Comparison of ENCODE assay signal across 9 cellular contexts in genomic region chrX:47618923-47619485, GRCh38. TPM values are rescaled to one million over a fixed set of nuclear protein-coding genes. Genes with fewer than 3 reads are reported as not detected.
DNase-seq lines count a peak whose midpoint lies in the region; ATAC-seq and TF ChIP-seq lines count a peak whose summit lies in the region.
"Had no signal": no experiment of that assay in that cellular context is flagged by ENCODE, and none has a peak within 500 bp of the region (broad histone marks: within the 10 kb centered on the region; RNA-seq: fewer than 3 reads in every experiment).

No MANE protein-coding gene starts in this region.

- H4K20me1 ChIP-seq in hepatocyte (ENCODE audit: insufficient read depth, poor library complexity, severe bottlenecking), result no peaks in the 10 kb centered on the region

- H3K4me1 Mint-ChIP-seq in activated CD4-positive, alpha-beta T cell treated with anti-CD3 and anti-CD28 coated beads, Interleukin-2, amount 10 ng/mL, durations not matched to agents 7 days and 5 days, result peaks cover 17% of the 10 kb centered on the region
- H3K4me1 Mint-ChIP-seq in WTC11, result peaks cover 17% of the 10 kb centered on the region
- H3K4me1 Mint-ChIP-seq in stimulated activated effector memory CD8-positive, alpha-beta T cell treated with anti-CD3 and anti-CD28 coated beads, Interleukin-12 subunit alpha, Interleukin-12 subunit beta, amount 100 ng/mL, for 72 hours, result peaks cover 6% of the 10 kb centered on the region

- ATAC-seq in WTC11 (no peak), GM18909 (IDR thresholded peaks at IDR 0.05; ENCODE audit: poor library complexity, unreplicated experiment) (no peak)
- ATAC-seq in stimulated activated effector memory CD8-positive, alpha-beta T cell treated with anti-CD3 and anti-CD28 coated beads, Interleukin-12 subunit alpha, Interleukin-12 subunit beta, amount 100 ng/mL, for 72 hours, result no peak

- H3K9me3 Mint-ChIP-seq in activated CD4-positive, alpha-beta T cell treated with anti-CD3 and anti-CD28 coated beads, Interleukin-2, amount 10 ng/mL, durations not matched to agents 7 days and 5 days, result no peaks in the 10 kb centered on the region
- H3K9me3 Mint-ChIP-seq in WTC11, result no peaks in the 10 kb centered on the region
- no peaks in the 10 kb centered on the region for H3K9me3 Mint-ChIP-seq in stimulated activated effector memory CD8-positive, alpha-beta T cell treated with anti-CD3 and anti-CD28 coated beads, Interleukin-12 subunit alpha, Interleukin-12 subunit beta, amount 100 ng/mL, for 72 hours

- no peaks in the 10 kb centered on the region for H3K36me3 ChIP-seq in hepatocyte (replicated peaks; ENCODE audit: insufficient read depth, low read depth)

- H3K79me2 ChIP-seq in hepatocyte, result no peaks in the 10 kb centered on the region

- CTCF ChIA-PET in activated CD4-positive, alpha-beta T cell treated with anti-CD3 and anti-CD28 coated beads, Interleukin-2, amount 10 ng/mL, durations not matched to agents 7 days and 5 days (lab: Charles Lee), result no interaction called here
- CTCF ChIA-PET in WTC11 (lab: Charles Lee), result interaction anchor here (0.6 kb wide), 1 partner anchor 57 kb away, joined by 3 read pairs; no protein-coding TSS in a partner anchor

- no peaks in the 10 kb centered on the region for H3K9me3 ChIP-seq in hepatocyte (ENCODE audit: low read depth)

- H3K4me3 ChIP-seq in hepatocyte, result no peak overlapping the region
- H3K4me3 ChIP-seq: lung had no signal

- no peak overlapping the region for H3K27ac Mint-ChIP-seq in activated CD4-positive, alpha-beta T cell treated with anti-CD3 and anti-CD28 coated beads, Interleukin-2, amount 10 ng/mL, durations not matched to agents 7 days and 5 days
- no peak overlapping the region for H3K27ac Mint-ChIP-seq in WTC11
- no peak overlapping the region for H3K27ac Mint-ChIP-seq in stimulated activated effector memory CD8-positive, alpha-beta T cell treated with anti-CD3 and anti-CD28 coated beads, Interleukin-12 subunit alpha, Interleukin-12 subunit beta, amount 100 ng/mL, for 72 hours

- H3K36me3 Mint-ChIP-seq in activated CD4-positive, alpha-beta T cell treated with anti-CD3 and anti-CD28 coated beads, Interleukin-2, amount 10 ng/mL, durations not matched to agents 7 days and 5 days (ENCODE audit: low read depth), result no peaks in the 10 kb centered on the region
- no peaks in the 10 kb centered on the region for H3K36me3 Mint-ChIP-seq in WTC11
- H3K36me3 Mint-ChIP-seq in stimulated activated effector memory CD8-positive, alpha-beta T cell treated with anti-CD3 and anti-CD28 coated beads, Interleukin-12 subunit alpha, Interleukin-12 subunit beta, amount 100 ng/mL, for 72 hours, result peaks cover 6% of the 10 kb centered on the region

- H3K27me3 Mint-ChIP-seq in activated CD4-positive, alpha-beta T cell treated with anti-CD3 and anti-CD28 coated beads, Interleukin-2, amount 10 ng/mL, durations not matched to agents 7 days and 5 days, result peaks cover 35% of the 10 kb centered on the region
- H3K27me3 Mint-ChIP-seq in WTC11 (ENCODE audit: low read depth), result peaks cover 36% of the 10 kb centered on the region

- DNase-seq in activated CD4-positive, alpha-beta T cell treated with anti-CD3 and anti-CD28 coated beads, Interleukin-2, amount 10 ng/mL, durations not matched to agents 7 days and 5 days, result no peak
- no peak for DNase-seq in activated CD4-positive, alpha-beta T cell treated with anti-CD3 and anti-CD28 coated beads for 1 hour
- DNase-seq in WTC11 (ENCODE audit: low spot score) (no peak), hepatocyte (ENCODE audit: low spot score) (no peak), amygdala (lab: John Stamatoyannopoulos, UW) (no peak)
- DNase-seq in stimulated activated effector memory CD8-positive, alpha-beta T cell treated with anti-CD3 and anti-CD28 coated beads, Interleukin-12 subunit alpha, Interleukin-12 subunit beta, amount 100 ng/mL, for 72 hours (ENCODE audit: low spot score in 2 of 2), result no peak
- no peak for DNase-seq in NK-92 treated with Interleukin-12 subunit alpha and Interleukin-12 subunit beta, amount 100 ng/mL, for 24 hours (lab: John Stamatoyannopoulos, UW)

- peak overlapping the region; percentile 59 for H3K4me3 Mint-ChIP-seq in activated CD4-positive, alpha-beta T cell treated with anti-CD3 and anti-CD28 coated beads, Interleukin-2, amount 10 ng/mL, durations not matched to agents 7 days and 5 days
- H3K4me3 Mint-ChIP-seq in WTC11, result peak overlapping the region; percentile 56
- H3K4me3 Mint-ChIP-seq in stimulated activated effector memory CD8-positive, alpha-beta T cell treated with anti-CD3 and anti-CD28 coated beads, Interleukin-12 subunit alpha, Interleukin-12 subunit beta, amount 100 ng/mL, for 72 hours, result peak overlapping the region; percentile 56

- POLR2A ChIA-PET in activated CD4-positive, alpha-beta T cell treated with anti-CD3 and anti-CD28 coated beads, Interleukin-2, amount 10 ng/mL, durations not matched to agents 7 days and 5 days (lab: Charles Lee), result no interaction called here
- POLR2A ChIA-PET in WTC11 (lab: Charles Lee), result no interaction called here

- H3K27me3 ChIP-seq in hepatocyte, result no peaks in the 10 kb centered on the region

- no peaks in the 10 kb centered on the region for H3K4me1 ChIP-seq in hepatocyte (ENCODE audit: insufficient read depth)

- WGBS in hepatocyte (ENCODE audit: low lambda C conversion rate, missing lambda C conversion rate), result 59% methylated on average over 30 of the region's 32 CpGs

- peak overlapping the region; percentile 80 for H3K4me2 ChIP-seq in hepatocyte

- H2AFZ ChIP-seq in hepatocyte, result no peak overlapping the region

- H3K9me2 ChIP-seq in hepatocyte (replicated peaks; ENCODE audit: insufficient read depth), result no peaks in the 10 kb centered on the region

- TF ChIP-seq CTCF in WTC11 (IDR thresholded peaks at IDR 0.05), result no peak
- no peak for TF ChIP-seq CTCF in hepatocyte (IDR thresholded peaks at IDR 0.05; ENCODE audit: poor library complexity)

- no peak overlapping the region for H3K27ac ChIP-seq in hepatocyte

TF ChIP-seq in WTC11, 78 proteins besides CTCF, POLR2A, EP300 and RAD21 (continues in another document):
- TF ChIP-seq ZNF512 (CRISPR knock-in tag; IDR thresholded peaks at IDR 0.05; ENCODE audit: borderline replicate concordance) (no peak), ZNF138 (CRISPR knock-in tag; conservative IDR thresholded peaks at IDR 0.05) (no peak), ZNF121 (CRISPR knock-in tag; IDR thresholded peaks at IDR 0.05) (no peak), NR3C1 (CRISPR knock-in tag; conservative IDR thresholded peaks at IDR 0.05; ENCODE audit: low read depth) (no peak), GRHL2 (CRISPR knock-in tag; IDR thresholded peaks at IDR 0.05; ENCODE audit: insufficient replicate concordance, severe bottlenecking) (no peak), FOXP4 (CRISPR knock-in tag; IDR thresholded peaks at IDR 0.05) (no peak), ZNF317 (CRISPR knock-in tag; IDR thresholded peaks at IDR 0.05; ENCODE audit: borderline replicate concordance, low read depth) (no peak)

RNA-seq across cellular contexts. Expression of gene SYN1, which starts 0.7 kb away (rescaled TPM):
- total RNA-seq in activated CD4-positive, alpha-beta T cell treated with anti-CD3 and anti-CD28 coated beads, Interleukin-2, amount 10 ng/mL, durations not matched to agents 7 days and 5 days, result under 1 TPM; 0.35 TPM
- total RNA-seq in WTC11 (2021), result 7.1 to 8.3 TPM (median 7.3 TPM) in 3 replicates
- total RNA-seq in hepatocyte, result 0.43 and 1.2 TPM in 2 replicates
- polyA plus RNA-seq in hepatocyte, result 3.7 and 4.6 TPM in 2 replicates

RNA-seq across cellular contexts. Expression of gene CFP, which starts 10.7 kb away (rescaled TPM):
- 10 to 100 TPM; 25.9 to 45.1 TPM for total RNA-seq in activated CD4-positive, alpha-beta T cell treated with anti-CD3 and anti-CD28 coated beads, Interleukin-2, amount 10 ng/mL, durations not matched to agents 7 days and 5 days
- total RNA-seq in WTC11 (2021) (2.0 to 3.4 TPM (median 2.8 TPM) in 3 replicates), hepatocyte (0.23 TPM in 1 of 2 replicates, not detected in the other)
- polyA plus RNA-seq in hepatocyte, result 0.17 and 0.58 TPM in 2 replicates

RNA-seq across cellular contexts. Expression of gene ELK1, which starts 31.4 kb away (rescaled TPM):
- 10 to 100 TPM; 56.4 to 61.1 TPM for total RNA-seq in activated CD4-positive, alpha-beta T cell treated with anti-CD3 and anti-CD28 coated beads, Interleukin-2, amount 10 ng/mL, durations not matched to agents 7 days and 5 days
- total RNA-seq in WTC11 (2021), result 35.2 to 35.8 TPM (median 35.3 TPM) in 3 replicates
- total RNA-seq in hepatocyte, result 19.8 and 24.4 TPM in 2 replicates
- polyA plus RNA-seq in hepatocyte, result 29.6 and 32.0 TPM in 2 replicates

RNA-seq across cellular contexts. Expression of gene TIMP1, which starts 36.8 kb away (rescaled TPM):
- 10 to 100 TPM; 81.7 to 97.1 TPM for total RNA-seq in activated CD4-positive, alpha-beta T cell treated with anti-CD3 and anti-CD28 coated beads, Interleukin-2, amount 10 ng/mL, durations not matched to agents 7 days and 5 days
- total RNA-seq in WTC11 (2021) (35.4 to 50.8 TPM (median 50.1 TPM) in 3 replicates), hepatocyte (669 and 671 TPM in 2 replicates)
- 4,849 and 5,452 TPM in 2 replicates for polyA plus RNA-seq in hepatocyte

RNA-seq across cellular contexts. Expression of gene UXT, which starts 40.0 kb away (rescaled TPM):
- total RNA-seq in activated CD4-positive, alpha-beta T cell treated with anti-CD3 and anti-CD28 coated beads, Interleukin-2, amount 10 ng/mL, durations not matched to agents 7 days and 5 days, result 100 to 1,000 TPM; 181 to 187 TPM
- total RNA-seq in WTC11 (2021) (68.6 to 80.5 TPM (median 79.9 TPM) in 3 replicates), hepatocyte (96.1 and 111 TPM in 2 replicates)
- polyA plus RNA-seq in hepatocyte, result 130 and 141 TPM in 2 replicates
